8 cellular contexts compared by ENCODE assay signal in genomic region chr4:82739292-82740190, GRCh38. TPM values are rescaled to one million over a fixed set of nuclear protein-coding genes. Genes with fewer than 3 reads are reported as not detected.
A peak's percentile ranks its signal among the peaks of the same experiment; 100 is the strongest.
DNase-seq lines count a peak whose midpoint lies in the region; ATAC-seq and TF ChIP-seq lines count a peak whose summit lies in the region.

No MANE protein-coding gene starts in this region.

- no peak overlapping the region for H3K27ac ChIP-seq in transverse colon

- H3K4me1 ChIP-seq in transverse colon: no peaks in the 10 kb centered on the region

- in situ Hi-C loops in transverse colon (cut with MboI; ENCODE audit: low pct_ligation_motif_present in 1 of 4, low pct_unique_long_range_greater_than_20kb in 1 of 4, low sequenced_read_pairs in 3 of 4): loop anchor here in 3 of 4 donors (5.0 to 10.0 kb wide), 2 partner anchors 272 to 275 kb away; no protein-coding TSS in a partner anchor

- 62 to 81% methylated on average over 10 to 22 of the region's 23 CpGs for WGBS in transverse colon (ENCODE audit: low coverage in 1 of 2), 2 donors

- no peak overlapping the region for H3K4me3 ChIP-seq in transverse colon

- H3K36me3 ChIP-seq in transverse colon: no peaks in the 10 kb centered on the region

- ATAC-seq in GM18517 (IDR thresholded peaks at IDR 0.05; ENCODE audit: unreplicated experiment) (peak; percentile 90), HG02970 (IDR thresholded peaks at IDR 0.05; ENCODE audit: low FRiP score, unreplicated experiment) (peak; percentile 96), omental fat pad (ENCODE audit: low FRiP score) (peak; percentile 88)

- peak in 2 of 3 donors; percentile 82 to 93 for TF ChIP-seq CTCF in omental fat pad (IDR thresholded peaks at IDR 0.05)
- peak; percentile 78 to 99 (median 95) for TF ChIP-seq CTCF in transverse colon (IDR thresholded peaks at IDR 0.05)

- intact Hi-C loops in transverse colon (cut with DNase I; ENCODE audit: low total_unique reads): no loop called here

- no peaks in the 10 kb centered on the region for H3K27me3 ChIP-seq in transverse colon

- H3K9me3 ChIP-seq in transverse colon: no peaks in the 10 kb centered on the region

- TF ChIP-seq EP300 in transverse colon (IDR thresholded peaks at IDR 0.05; ENCODE audit: low read depth): no peak

- DNase-seq in 8988T (peak; percentile 66), NOMO-1 treated with dmso at 0.1 percent for 144 hours (lab: John Stamatoyannopoulos, UW; ENCODE audit: unreplicated experiment) (peak; percentile 31), fibroblast of the conjunctiva (ENCODE audit: low read depth) (peak; percentile 49), omental fat pad (ENCODE audit: low spot score) (peak; percentile 47), transverse colon (peak; percentile 81)
- DNase-seq in activated T-cell treated with anti-CD3 and anti-CD28 coated beads, Interleukin-2, amount 50 U/mL, for 48 hours: peak; percentile 89 to 91

- no peak for TF ChIP-seq POLR2A in transverse colon (IDR thresholded peaks at IDR 0.05)

RNA-seq across cellular contexts. Expression of gene SCD5, which starts 59.1 kb away (rescaled TPM):
- total RNA-seq in omental fat pad: 10 to 100 TPM in 3 of 4 donors, 1 to 10 TPM in 1; 6.7 to 19.9 (median 13.5) TPM
- total RNA-seq in transverse colon: 1 to 10 TPM; 1.5 to 7.5 (median 3.5) TPM

Comparison
In these comparisons a context has a peak if more than half of its experiments do, and no peak if none do; other contexts are left out.
1. DNase-seq: peak in every context shown above with its lines; median percentile 90 in activated T-cell treated with anti-CD3 and anti-CD28 coated beads, Interleukin-2, amount 50 U/mL, for 48 hours; 81 in transverse colon; 66 in 8988T; 49 in fibroblast of the conjunctiva; 47 in omental fat pad; 31 in NOMO-1 treated with dmso at 0.1 percent for 144 hours.